Comparison of ENCODE assay signal across 31 cellular contexts in genomic region chrX:21398424-21398823, GRCh38. TPM values are rescaled to one million over a fixed set of nuclear protein-coding genes. Genes with fewer than 3 reads are reported as not detected.
A peak's percentile ranks its signal among the peaks of the same experiment; 100 is the strongest.
DNase-seq lines count a peak whose midpoint lies in the region; TF ChIP-seq lines count a peak whose summit lies in the region.
"Had no signal": no experiment of that assay in that cellular context is flagged by ENCODE, and none has a peak within 500 bp of the region (broad histone marks: within the 10 kb centered on the region; RNA-seq: fewer than 3 reads in every experiment).

No MANE protein-coding gene starts in this region.

- H3K27me3 ChIP-seq in GM23248 (replicated peaks; ENCODE audit: insufficient read depth) = no peaks in the 10 kb centered on the region
- H3K27me3 ChIP-seq: gastroesophageal sphincter, hepatocyte, MG63, neural progenitor cell had no signal

- no peak overlapping the region for H2AFZ ChIP-seq in GM23248
- H2AFZ ChIP-seq: hepatocyte, neural progenitor cell, parathyroid adenoma had no signal

- H3K36me3 ChIP-seq in GM23248 (ENCODE audit: low read depth) = no peaks in the 10 kb centered on the region
- H3K36me3 ChIP-seq: gastroesophageal sphincter, HAP-1, MG63, neural progenitor cell had no signal

- no peak overlapping the region for H3K9ac ChIP-seq in GM23248
- H3K9ac ChIP-seq: neural progenitor cell, parathyroid adenoma, SK-N-SH had no signal

- no peaks in the 10 kb centered on the region for H3K9me3 Mint-ChIP-seq in CD14-positive monocyte
- H3K9me3 Mint-ChIP-seq: brain; CD8-positive, alpha-beta memory T cell; neural progenitor cell; WTC11 had no signal

- no peaks in the 10 kb centered on the region for H3F3A ChIP-seq in GM23248 (ENCODE audit: insufficient read depth)

- H3K4me3 Mint-ChIP-seq in CD14-positive monocyte = no peak overlapping the region
- H3K4me3 Mint-ChIP-seq: brain; CD8-positive, alpha-beta memory T cell; neural progenitor cell; WTC11 had no signal

- no peaks in the 10 kb centered on the region for H3K9me3 ChIP-seq in GM23248 (ENCODE audit: low read depth)
- H3K9me3 ChIP-seq: gastroesophageal sphincter, HAP-1, MG63, SK-N-SH had no signal

- no peaks in the 10 kb centered on the region for H4K20me1 ChIP-seq in GM23248 (ENCODE audit: insufficient read depth)

- H3K9me2 ChIP-seq in GM23248 (ENCODE audit: insufficient read depth) = no peaks in the 10 kb centered on the region
- H3K9me2 ChIP-seq: SK-N-SH had no signal

- H3K79me2 ChIP-seq in GM23248 (ENCODE audit: insufficient read depth) = no peaks in the 10 kb centered on the region
- H3K79me2 ChIP-seq: hepatocyte, parathyroid adenoma had no signal

- no peak for TF ChIP-seq CTCF in CD14-positive monocyte (IDR thresholded peaks at IDR 0.05)

- H3K27me3 Mint-ChIP-seq in CD14-positive monocyte (ENCODE audit: low read depth in 3 of 3) = no peaks in the 10 kb centered on the region
- H3K27me3 Mint-ChIP-seq: brain had no signal

- H3K4me1 Mint-ChIP-seq in CD14-positive monocyte = no peaks in the 10 kb centered on the region
- H3K4me1 Mint-ChIP-seq: CD8-positive, alpha-beta memory T cell; neural progenitor cell had no signal

- peak; percentile 1 for DNase-seq in NCI-H82 (lab: John Stamatoyannopoulos, UW)
- DNase-seq in NCI-H82 treated with DMSO at 0.1 percent for 48 hours (lab: John Stamatoyannopoulos, UW; ENCODE audit: unreplicated experiment) = no peak
- peak; percentile 7 for DNase-seq in GM23248
- DNase-seq in SW480 (ENCODE audit: low spot score) = peak; percentile 1
- peak; percentile 0 to 2 for DNase-seq in erythroblast (lab: John Stamatoyannopoulos, UW)
- DNase-seq in CD14-positive monocyte (ENCODE audit: low spot score) = no peak
- no peak for DNase-seq in NCI-H748 treated with DMSO at 0.1 percent for 48 hours (lab: John Stamatoyannopoulos, UW)
- no peak for DNase-seq in G401 (ENCODE audit: low spot score)
- DNase-seq: activated CD4-positive, alpha-beta T cell treated with anti-CD3 and anti-CD28 coated beads, Interleukin-2, amount 50 U/mL, for 4 hours; activated effector memory CD4-positive, alpha-beta T cell treated with Interleukin-2 at 50 U/mL for 16 hours; activated T-cell treated with anti-CD3 and anti-CD28 coated beads for 4 hours; AML-193; CD8-positive, alpha-beta memory T cell; dorsolateral prefrontal cortex; GF-D8; left cardiac atrium; MG63; NCI-H1694; NCI-H510A; SK-N-SH; stimulated activated CD4-positive, alpha-beta T cell treated with anti-CD3 and anti-CD28 coated beads, Interleukin-2, amount 100 ng/mL, for 24 hours; trophoblast cell had no signal

- H3K27ac Mint-ChIP-seq in CD14-positive monocyte = no peak overlapping the region
- H3K27ac Mint-ChIP-seq: brain; CD8-positive, alpha-beta memory T cell; neural progenitor cell; WTC11 had no signal

- WGBS in GM23248 (ENCODE audit: low coverage in 1 of 2, low lambda C conversion rate in 2 of 2, missing lambda C conversion rate in 2 of 2), 2 experiments = 58 to 64% methylated on average over 3 of the region's 3 CpGs

- H3K27ac ChIP-seq in GM23248 = no peak overlapping the region
- H3K27ac ChIP-seq: dorsolateral prefrontal cortex, gastroesophageal sphincter, hepatocyte, neural progenitor cell, parathyroid adenoma, RWPE1 had no signal

- no peaks in the 10 kb centered on the region for H3K4me1 ChIP-seq in GM23248 (ENCODE audit: insufficient read depth)
- H3K4me1 ChIP-seq: gastroesophageal sphincter, HAP-1, parathyroid adenoma had no signal

- in situ Hi-C loops in GM23248 (cut with MboI) = no loop called here
- in situ Hi-C loops in G401 (cut with HindIII; ENCODE audit: low sequenced_read_pairs) = no loop called here

- no peak overlapping the region for H3K4me2 ChIP-seq in GM23248 (ENCODE audit: unreplicated experiment)
- H3K4me2 ChIP-seq: hepatocyte, neural progenitor cell, SK-N-SH, smooth muscle cell had no signal

- intact Hi-C loops in CD14-positive monocyte (cut with micrococcal nuclease) = no loop called here

- H3K4me3 ChIP-seq in GM23248 = no peak overlapping the region
- H3K4me3 ChIP-seq: dorsolateral prefrontal cortex, gastroesophageal sphincter, HAP-1, hepatocyte, MG63, neural progenitor cell, smooth muscle cell had no signal

- H3K36me3 Mint-ChIP-seq in CD14-positive monocyte = no peaks in the 10 kb centered on the region
- H3K36me3 Mint-ChIP-seq: brain; CD8-positive, alpha-beta memory T cell; neural progenitor cell; WTC11 had no signal

- no peak for TF ChIP-seq POLR2A in erythroblast (IDR thresholded peaks at IDR 0.05; ENCODE audit: low read length)

RNA-seq across cellular contexts. Expression of gene CNKSR2, which starts 24.2 kb away (rescaled TPM):
- 0.51 and 0.76 TPM in 2 replicates for total RNA-seq in GM23248 (2014; rRNA removed; shearing (Covaris generic))
- polyA plus RNA-seq in GM23248 (2016; fragmentation: Nextera tagmentation; extraction: Ambion mirVana) (0.14 and 0.43 TPM in 2 replicates), CD14-positive monocyte (under 1 TPM in 1 of 2 donors, not detected in 1; 0.12 TPM)
- total RNA-seq in G401 (2014; rRNA removed; shearing (Covaris generic)) = not detected in 2 replicates
- polyA plus RNA-seq: smooth muscle cell had no signal

Comparison
In these comparisons a context has a peak if more than half of its experiments do, and no peak if none do; other contexts are left out.
1. DNase-seq: peak in NCI-H82 (single experiment), GM23248 (single experiment), SW480 (single experiment) and erythroblast (2 of 2); none in NCI-H82 treated with DMSO at 0.1 percent for 48 hours (single experiment), CD14-positive monocyte (single experiment), NCI-H748 treated with DMSO at 0.1 percent for 48 hours (single experiment) and G401 (single experiment).